3 cellular contexts compared by ENCODE assay signal in genomic region chr2:71021394-71021793, GRCh38. TPM values are rescaled to one million over a fixed set of nuclear protein-coding genes. Genes with fewer than 3 reads are reported as not detected.
"Had no signal": no experiment of that assay in that cellular context is flagged by ENCODE, and none has a peak within 500 bp of the region (broad histone marks: within the 10 kb centered on the region; RNA-seq: fewer than 3 reads in every experiment).

No MANE protein-coding gene starts in this region.

RNA-seq across cellular contexts. Expression of gene ANKRD53, which starts 43.0 kb away (rescaled TPM):
- total RNA-seq: GM23248, H4, H7 had no signal
